Comparison of ENCODE assay signal across 25 cellular contexts in the genomic region with DNA sequence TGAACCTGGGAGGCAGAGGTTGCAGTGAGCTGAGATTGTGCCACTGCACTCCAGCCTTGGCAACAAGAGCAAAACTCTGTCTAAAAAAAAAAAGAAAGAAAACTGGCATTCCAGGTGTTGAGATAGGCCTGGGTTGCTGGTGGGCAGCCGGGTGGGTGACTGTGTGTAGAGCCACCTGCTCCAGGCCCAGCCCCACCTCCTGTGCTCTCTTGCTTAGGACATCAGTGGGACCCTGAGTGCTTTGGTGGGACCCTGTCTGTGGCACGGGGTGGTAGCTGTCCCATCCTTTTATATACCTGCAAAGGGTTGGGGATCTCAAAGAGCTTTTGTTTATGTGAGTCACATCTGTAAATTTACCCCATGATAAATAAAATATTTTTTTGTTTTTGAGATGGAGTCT. TPM values are rescaled to one million over a fixed set of nuclear protein-coding genes. Genes with fewer than 3 reads are reported as not detected.
"Had no signal": no experiment of that assay in that cellular context is flagged by ENCODE, and none has a peak within 500 bp of the region (broad histone marks: within the 10 kb centered on the region; RNA-seq: fewer than 3 reads in every experiment).

No MANE protein-coding gene starts in this region.

- H3K36me3 ChIP-seq: colonic mucosa, pancreas, prostate gland had no signal

- H3K4me3 ChIP-seq: colonic mucosa, lung, pancreas, prostate gland, sigmoid colon, skin epidermis had no signal

- ATAC-seq: left lobe of liver, pancreas had no signal

- H3K27me3 ChIP-seq: colonic mucosa, pancreas, sigmoid colon had no signal

- H3K4me1 Mint-ChIP-seq: endodermal cell, nephron had no signal

- H3K27ac ChIP-seq: colonic mucosa, pancreas, prostate gland, sigmoid colon, skin epidermis had no signal

- H3K27me3 Mint-ChIP-seq: naive B cell had no signal

- H3K27ac Mint-ChIP-seq: endodermal cell, naive B cell, nephron had no signal

- H3K4me1 ChIP-seq: colonic mucosa, pancreas, prostate gland had no signal

- H3K9me3 ChIP-seq: colonic mucosa, pancreas, prostate gland, sigmoid colon had no signal

- DNase-seq: cerebellar nuclear complex; colonic mucosa; effector CD4-positive, alpha-beta T cell; erythroblast; foreskin melanocyte; hippocampal formation; kidney glomerular epithelial cell; mesenchymal stem cell; midbrain; naive B cell; occipital lobe; sigmoid colon; stimulated activated CD4-positive, alpha-beta T cell treated with anti-CD3 and anti-CD28 coated beads, Interleukin-12 subunit alpha, Interleukin-12 subunit beta, amount 100 ng/mL, for 4 hours; stimulated activated naive CD4-positive, alpha-beta T cell treated with Interleukin-2 at 50 U/mL for 16 hours; trophoblast cell had no signal

- H3K4me3 Mint-ChIP-seq: endodermal cell, nephron had no signal

- H3K9me3 Mint-ChIP-seq: endodermal cell, naive B cell, nephron had no signal

RNA-seq across cellular contexts. Expression of a gene that starts 38.0 kb away (rescaled TPM):
- total RNA-seq: dermis microvascular lymphatic vessel endothelial cell, endodermal cell, endothelial cell of umbilical vein, occipital lobe, pancreas, renal cortical epithelial cell had no signal
